Comparison of ENCODE assay signal across 18 cellular contexts in the genomic region with DNA sequence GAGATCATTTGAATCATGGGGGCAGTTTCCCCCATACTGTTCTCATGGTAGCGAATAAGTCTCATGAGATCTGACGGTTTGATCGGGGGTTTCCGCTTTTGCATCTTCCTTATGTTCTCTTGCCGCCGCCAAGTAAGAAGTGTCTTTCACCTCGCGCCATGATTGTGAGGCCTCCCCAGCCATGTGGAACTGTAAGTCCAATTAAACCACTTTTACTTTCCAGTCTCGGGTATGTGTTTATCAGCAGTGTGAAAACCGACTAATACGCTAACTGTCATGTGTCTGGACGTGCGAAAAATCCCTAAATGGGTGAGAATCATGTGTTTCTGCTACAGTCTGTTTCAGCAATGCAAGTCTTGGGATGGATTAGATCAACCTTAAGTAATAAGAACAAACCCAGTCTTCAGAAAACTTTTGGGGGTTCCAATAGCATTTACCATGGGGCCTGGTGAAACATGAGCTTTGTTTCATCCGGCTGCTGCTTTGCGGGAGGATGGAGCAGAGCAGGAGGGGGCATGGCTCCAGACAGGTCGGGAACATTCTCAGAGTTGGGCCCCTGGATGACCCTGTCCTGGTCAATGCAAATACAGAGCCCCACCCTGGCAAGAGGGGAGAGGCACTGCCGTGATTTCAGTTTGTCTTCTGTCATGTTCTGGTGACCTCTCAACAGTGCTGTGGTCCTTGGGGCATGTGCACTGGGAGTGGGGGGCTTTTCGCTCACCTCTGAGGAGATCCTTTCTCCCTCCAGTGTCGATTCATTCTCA. TPM values are rescaled to one million over a fixed set of nuclear protein-coding genes. Genes with fewer than 3 reads are reported as not detected.
DNase-seq lines count a peak whose midpoint lies in the region; ATAC-seq, FAIRE-seq and TF ChIP-seq lines count a peak whose summit lies in the region.
"Had no signal": no experiment of that assay in that cellular context is flagged by ENCODE, and none has a peak within 500 bp of the region (broad histone marks: within the 10 kb centered on the region; RNA-seq: fewer than 3 reads in every experiment).

No MANE protein-coding gene starts in this region.

- TF ChIP-seq CTCF in GM12865 (IDR thresholded peaks at IDR 0.05; ENCODE audit: insufficient read depth, low read depth, low read length, missing control alignments) (no peak), kidney (IDR thresholded peaks at IDR 0.05; ENCODE audit: borderline replicate concordance, extremely low read depth, insufficient read depth) (no peak)

- DNase-seq in GM12865 (ENCODE audit: low read depth) (peak; percentile 93), kidney (peak; percentile 28), NCI-H1092 (lab: John Stamatoyannopoulos, UW) (no peak), urothelium cell line (ENCODE audit: low spot score) (no peak), AG08396 (ENCODE audit: low spot score) (no peak)
- DNase-seq: activated naive CD8-positive, alpha-beta T cell treated with anti-CD3 and anti-CD28 coated beads for 36 hours; C1 segment of cervical spinal cord; left cardiac atrium; naive thymus-derived CD8-positive, alpha-beta T cell; retina; stimulated activated CD4-positive, alpha-beta T cell treated with anti-CD3 and anti-CD28 coated beads, Interleukin-4, amount 100 ng/mL, for 1 hour had no signal

- ATAC-seq in GM19463 (IDR thresholded peaks at IDR 0.05; ENCODE audit: unreplicated experiment) (peak; percentile 39), HG03432 (IDR thresholded peaks at IDR 0.05; ENCODE audit: unreplicated experiment) (peak; percentile 39), HG03565 (IDR thresholded peaks at IDR 0.05; ENCODE audit: unreplicated experiment) (no peak)
- ATAC-seq: left cardiac atrium; naive thymus-derived CD8-positive, alpha-beta T cell; stimulated activated effector memory CD8-positive, alpha-beta T cell treated with anti-CD3 and anti-CD28 coated beads, Interleukin-12 subunit alpha, Interleukin-12 subunit beta, amount 100 ng/mL, for 72 hours had no signal

- no peak for FAIRE-seq in kidney (lab: Jason Lieb, UNC)
- FAIRE-seq in urothelium cell line (lab: Jason Lieb, UNC): no peak

- no peaks in the 10 kb centered on the region for H3K9me3 ChIP-seq in kidney (ENCODE audit: control insufficient read depth in 1 of 2, low read length in 2 of 2)

- H3K36me3 ChIP-seq in kidney (ENCODE audit: control insufficient read depth in 1 of 2, insufficient read depth in 2 of 2, low read length in 2 of 2): no peaks in the 10 kb centered on the region

- H3K27ac ChIP-seq in kidney (ENCODE audit: low read depth in 2 of 2, low read length in 2 of 2): no peak overlapping the region
- H3K27ac ChIP-seq: epithelial cell of prostate had no signal

- no peak overlapping the region for H3K9ac ChIP-seq in kidney (ENCODE audit: low read length in 2 of 2)

- H3K4me3 ChIP-seq in GM12865 (ENCODE audit: low read depth, low read length): peak overlapping the region; percentile 38
- no peak overlapping the region for H3K4me3 ChIP-seq in kidney (ENCODE audit: low read length in 2 of 2)

- no peaks in the 10 kb centered on the region for H3K4me1 ChIP-seq in kidney (ENCODE audit: control insufficient read depth in 1 of 2, insufficient read depth in 1 of 2, low read depth in 1 of 2, low read length in 2 of 2)

- intact Hi-C loops in kidney (cut with DNase I): no loop called here

RNA-seq across cellular contexts. Expression of a gene that starts 41.5 kb away (rescaled TPM):
- not detected for total RNA-seq in kidney
- polyA plus RNA-seq in kidney (ENCODE audit: insufficient read depth, low read depth, low replicate concordance): not detected
- total RNA-seq: activated naive CD8-positive, alpha-beta T cell treated with anti-CD3 and anti-CD28 coated beads for 36 hours; cerebellum; HT-29; left cardiac atrium; naive thymus-derived CD8-positive, alpha-beta T cell had no signal
- polyA plus RNA-seq: naive thymus-derived CD8-positive, alpha-beta T cell had no signal

Comparison
In these comparisons a context has a peak if more than half of its experiments do, and no peak if none do; other contexts are left out.
1. DNase-seq: peak in GM12865 (single experiment) and kidney (single experiment); none in NCI-H1092 (single experiment), urothelium cell line (single experiment) and AG08396 (single experiment).